In the genomic region with DNA sequence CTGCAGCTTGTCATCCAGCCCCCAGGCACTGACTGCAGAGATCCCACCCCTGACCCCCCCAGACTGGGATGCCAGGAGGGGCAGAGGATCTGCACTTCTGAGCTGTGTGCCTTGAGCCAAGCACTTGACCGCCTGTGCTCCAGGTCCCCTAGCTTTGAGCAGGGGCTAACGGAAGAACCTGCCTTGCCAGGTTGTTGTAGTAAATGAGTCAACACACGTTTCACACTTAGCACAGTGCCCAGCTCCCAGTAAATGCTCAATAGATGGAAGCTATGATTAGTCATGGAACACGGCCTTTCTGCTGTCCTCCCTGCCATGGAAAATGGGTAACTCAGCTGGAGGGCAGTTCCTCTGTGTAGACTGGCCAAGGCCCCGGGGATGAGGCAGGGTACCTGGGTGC, we compare ENCODE assay signal across 1 cellular context.
TF ChIP-seq lines count a peak whose summit lies in the region.

No MANE protein-coding gene starts in this region.

TF ChIP-seq in GM23338, 12 proteins besides CTCF, POLR2A, EP300 and RAD21 (continued from another document):
- TF ChIP-seq, protein P1, sequence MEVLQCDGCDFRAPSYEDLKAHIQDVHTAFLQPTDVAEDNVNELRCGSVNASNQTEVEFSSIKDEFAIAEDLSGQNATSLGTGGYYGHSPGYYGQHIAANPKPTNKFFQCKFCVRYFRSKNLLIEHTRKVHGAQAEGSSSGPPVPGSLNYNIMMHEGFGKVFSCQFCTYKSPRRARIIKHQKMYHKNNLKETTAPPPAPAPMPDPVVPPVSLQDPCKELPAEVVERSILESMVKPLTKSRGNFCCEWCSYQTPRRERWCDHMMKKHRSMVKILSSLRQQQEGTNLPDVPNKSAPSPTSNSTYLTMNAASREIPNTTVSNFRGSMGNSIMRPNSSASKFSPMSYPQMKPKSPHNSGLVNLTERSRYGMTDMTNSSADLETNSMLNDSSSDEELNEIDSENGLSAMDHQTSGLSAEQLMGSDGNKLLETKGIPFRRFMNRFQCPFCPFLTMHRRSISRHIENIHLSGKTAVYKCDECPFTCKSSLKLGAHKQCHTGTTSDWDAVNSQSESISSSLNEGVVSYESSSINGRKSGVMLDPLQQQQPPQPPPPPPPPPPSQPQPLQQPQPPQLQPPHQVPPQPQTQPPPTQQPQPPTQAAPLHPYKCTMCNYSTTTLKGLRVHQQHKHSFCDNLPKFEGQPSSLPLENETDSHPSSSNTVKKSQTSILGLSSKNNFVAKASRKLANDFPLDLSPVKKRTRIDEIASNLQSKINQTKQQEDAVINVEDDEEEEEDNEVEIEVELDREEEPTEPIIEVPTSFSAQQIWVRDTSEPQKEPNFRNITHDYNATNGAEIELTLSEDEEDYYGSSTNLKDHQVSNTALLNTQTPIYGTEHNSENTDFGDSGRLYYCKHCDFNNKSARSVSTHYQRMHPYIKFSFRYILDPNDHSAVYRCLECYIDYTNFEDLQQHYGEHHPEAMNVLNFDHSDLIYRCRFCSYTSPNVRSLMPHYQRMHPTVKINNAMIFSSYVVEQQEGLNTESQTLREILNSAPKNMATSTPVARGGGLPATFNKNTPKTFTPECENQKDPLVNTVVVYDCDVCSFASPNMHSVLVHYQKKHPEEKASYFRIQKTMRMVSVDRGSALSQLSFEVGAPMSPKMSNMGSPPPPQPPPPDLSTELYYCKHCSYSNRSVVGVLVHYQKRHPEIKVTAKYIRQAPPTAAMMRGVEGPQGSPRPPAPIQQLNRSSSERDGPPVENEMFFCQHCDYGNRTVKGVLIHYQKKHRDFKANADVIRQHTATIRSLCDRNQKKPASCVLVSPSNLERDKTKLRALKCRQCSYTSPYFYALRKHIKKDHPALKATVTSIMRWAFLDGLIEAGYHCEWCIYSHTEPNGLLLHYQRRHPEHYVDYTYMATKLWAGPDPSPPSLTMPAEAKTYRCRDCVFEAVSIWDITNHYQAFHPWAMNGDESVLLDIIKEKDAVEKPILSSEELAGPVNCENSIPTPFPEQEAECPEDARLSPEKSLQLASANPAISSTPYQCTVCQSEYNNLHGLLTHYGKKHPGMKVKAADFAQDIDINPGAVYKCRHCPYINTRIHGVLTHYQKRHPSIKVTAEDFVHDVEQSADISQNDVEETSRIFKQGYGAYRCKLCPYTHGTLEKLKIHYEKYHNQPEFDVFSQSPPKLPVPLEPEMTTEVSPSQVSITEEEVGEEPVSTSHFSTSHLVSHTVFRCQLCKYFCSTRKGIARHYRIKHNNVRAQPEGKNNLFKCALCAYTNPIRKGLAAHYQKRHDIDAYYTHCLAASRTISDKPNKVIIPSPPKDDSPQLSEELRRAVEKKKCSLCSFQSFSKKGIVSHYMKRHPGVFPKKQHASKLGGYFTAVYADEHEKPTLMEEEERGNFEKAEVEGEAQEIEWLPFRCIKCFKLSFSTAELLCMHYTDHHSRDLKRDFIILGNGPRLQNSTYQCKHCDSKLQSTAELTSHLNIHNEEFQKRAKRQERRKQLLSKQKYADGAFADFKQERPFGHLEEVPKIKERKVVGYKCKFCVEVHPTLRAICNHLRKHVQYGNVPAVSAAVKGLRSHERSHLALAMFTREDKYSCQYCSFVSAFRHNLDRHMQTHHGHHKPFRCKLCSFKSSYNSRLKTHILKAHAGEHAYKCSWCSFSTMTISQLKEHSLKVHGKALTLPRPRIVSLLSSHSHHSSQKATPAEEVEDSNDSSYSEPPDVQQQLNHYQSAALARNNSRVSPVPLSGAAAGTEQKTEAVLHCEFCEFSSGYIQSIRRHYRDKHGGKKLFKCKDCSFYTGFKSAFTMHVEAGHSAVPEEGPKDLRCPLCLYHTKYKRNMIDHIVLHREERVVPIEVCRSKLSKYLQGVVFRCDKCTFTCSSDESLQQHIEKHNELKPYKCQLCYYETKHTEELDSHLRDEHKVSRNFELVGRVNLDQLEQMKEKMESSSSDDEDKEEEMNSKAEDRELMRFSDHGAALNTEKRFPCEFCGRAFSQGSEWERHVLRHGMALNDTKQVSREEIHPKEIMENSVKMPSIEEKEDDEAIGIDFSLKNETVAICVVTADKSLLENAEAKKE (CRISPR knock-in tag; IDR thresholded peaks at IDR 0.05) = no peak
- TF ChIP-seq EZH2phosphoT487 (IDR thresholded peaks at IDR 0.05; ENCODE audit: unreplicated experiment) (no peak), POLR2AphosphoS5 (IDR thresholded peaks at IDR 0.05; ENCODE audit: low read depth) (no peak), CREB1 (CRISPR knock-in tag; IDR thresholded peaks at IDR 0.05; ENCODE audit: low read depth) (no peak), JUNB (IDR thresholded peaks at IDR 0.05; ENCODE audit: unreplicated experiment) (no peak), ZNF114 (CRISPR knock-in tag; IDR thresholded peaks at IDR 0.05) (no peak)
